Comparison of ENCODE assay signal across 11 cellular contexts in the genomic region with DNA sequence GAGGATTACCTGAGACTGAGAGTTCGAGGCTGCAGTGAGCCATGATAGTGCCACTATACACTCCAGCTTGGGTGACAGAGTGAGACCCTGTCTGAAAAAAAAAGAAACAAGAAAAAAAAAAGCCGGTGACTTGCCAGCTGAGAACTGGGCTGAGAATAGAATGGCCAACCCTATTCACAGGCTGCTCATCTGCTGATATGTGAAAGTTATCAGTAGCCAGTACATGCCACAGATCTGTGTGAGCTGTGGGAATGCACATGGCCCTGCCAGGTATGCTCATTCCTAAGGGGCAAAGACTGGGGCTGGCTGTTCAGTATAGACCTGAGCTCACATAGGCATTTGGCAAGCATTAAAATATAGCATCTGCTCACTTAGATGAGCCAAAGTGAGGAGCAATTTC. TPM values are rescaled to one million over a fixed set of nuclear protein-coding genes. Genes with fewer than 3 reads are reported as not detected.
DNase-seq lines count a peak whose midpoint lies in the region; TF ChIP-seq lines count a peak whose summit lies in the region.
"Had no signal": no experiment of that assay in that cellular context is flagged by ENCODE, and none has a peak within 500 bp of the region (broad histone marks: within the 10 kb centered on the region; RNA-seq: fewer than 3 reads in every experiment).

No MANE protein-coding gene starts in this region.

- intact Hi-C loops in activated CD4-positive, alpha-beta T cell treated with anti-CD3 and anti-CD28 coated beads, Interleukin-2, amount 10 ng/mL, durations not matched to agents 24 days and 14 days (cut with micrococcal nuclease) = no loop called here

- DNase-seq in activated CD4-positive, alpha-beta T cell treated with anti-CD3 and anti-CD28 coated beads, Interleukin-2, amount 10 ng/mL, durations not matched to agents 24 days and 14 days = peak; percentile 40
- no peak for DNase-seq in activated CD4-positive, alpha-beta T cell treated with anti-CD3 and anti-CD28 coated beads for 48 hours
- no peak for DNase-seq in RWPE1 (ENCODE audit: low spot score)
- DNase-seq in endothelial cell (ENCODE audit: low spot score) = no peak
- DNase-seq in GM20000 (ENCODE audit: low spot score) = no peak
- no peak for DNase-seq in SK-N-DZ (ENCODE audit: low spot score)
- DNase-seq: Calu3; CD8-positive, alpha-beta T cell; GM23248 had no signal

- H3K4me1 Mint-ChIP-seq in activated CD4-positive, alpha-beta T cell treated with anti-CD3 and anti-CD28 coated beads, Interleukin-2, amount 10 ng/mL, durations not matched to agents 24 days and 14 days = no peaks in the 10 kb centered on the region
- H3K4me1 Mint-ChIP-seq in endothelial cell (ENCODE audit: unreplicated experiment) = peaks cover 11% of the 10 kb centered on the region
- H3K4me1 Mint-ChIP-seq: B cell had no signal

- no peak for TF ChIP-seq CTCF in RWPE1 (conservative IDR thresholded peaks at IDR 0.05; ENCODE audit: low read depth)
- TF ChIP-seq CTCF in endothelial cell (IDR thresholded peaks at IDR 0.05; ENCODE audit: unreplicated experiment) = no peak
- no peak for TF ChIP-seq CTCF in GM20000 (IDR thresholded peaks at IDR 0.05; ENCODE audit: extremely low read depth, missing control alignments)

- no peak overlapping the region for H3K4me3 Mint-ChIP-seq in activated CD4-positive, alpha-beta T cell treated with anti-CD3 and anti-CD28 coated beads, Interleukin-2, amount 10 ng/mL, durations not matched to agents 24 days and 14 days
- peak overlapping the region; percentile 11 for H3K4me3 Mint-ChIP-seq in endothelial cell (ENCODE audit: unreplicated experiment)
- H3K4me3 Mint-ChIP-seq: B cell; CD8-positive, alpha-beta T cell had no signal

- CTCF ChIA-PET in RWPE1 (lab: Yijun Ruan, JAX) = no interaction called here

- H3K36me3 Mint-ChIP-seq in activated CD4-positive, alpha-beta T cell treated with anti-CD3 and anti-CD28 coated beads, Interleukin-2, amount 10 ng/mL, durations not matched to agents 24 days and 14 days (ENCODE audit: low read depth) = no peaks in the 10 kb centered on the region
- peaks cover 24% of the 10 kb centered on the region for H3K36me3 Mint-ChIP-seq in endothelial cell (ENCODE audit: low read depth, unreplicated experiment)
- H3K36me3 Mint-ChIP-seq: CD8-positive, alpha-beta T cell had no signal

- POLR2A ChIA-PET in RWPE1 (lab: Yijun Ruan, JAX; ENCODE audit: low non-redundant PET) = no interaction called here

- peak overlapping the region; percentile 99 for H3K27ac ChIP-seq in RWPE1
- H3K27ac ChIP-seq: BLaER1 treated with 17β-estradiol and CSF1 and Interleukin-3, amounts not matched to agents 10 nM and 100 nM; GM23248 had no signal

- no peaks in the 10 kb centered on the region for H3K9me3 Mint-ChIP-seq in activated CD4-positive, alpha-beta T cell treated with anti-CD3 and anti-CD28 coated beads, Interleukin-2, amount 10 ng/mL, durations not matched to agents 24 days and 14 days
- no peaks in the 10 kb centered on the region for H3K9me3 Mint-ChIP-seq in endothelial cell (ENCODE audit: unreplicated experiment)
- H3K9me3 Mint-ChIP-seq: CD8-positive, alpha-beta T cell had no signal

- no peak overlapping the region for H3K27ac Mint-ChIP-seq in activated CD4-positive, alpha-beta T cell treated with anti-CD3 and anti-CD28 coated beads, Interleukin-2, amount 10 ng/mL, durations not matched to agents 24 days and 14 days
- no peak overlapping the region for H3K27ac Mint-ChIP-seq in endothelial cell (ENCODE audit: unreplicated experiment)
- H3K27ac Mint-ChIP-seq: B cell; CD8-positive, alpha-beta T cell had no signal

- no peaks in the 10 kb centered on the region for H3K27me3 Mint-ChIP-seq in activated CD4-positive, alpha-beta T cell treated with anti-CD3 and anti-CD28 coated beads, Interleukin-2, amount 10 ng/mL, durations not matched to agents 24 days and 14 days
- peaks cover 15% of the 10 kb centered on the region for H3K27me3 Mint-ChIP-seq in endothelial cell (ENCODE audit: unreplicated experiment)
- H3K27me3 Mint-ChIP-seq: B cell had no signal

RNA-seq across cellular contexts. Expression of gene IL20RB, which starts 30.9 kb away (rescaled TPM):
- total RNA-seq in activated CD4-positive, alpha-beta T cell treated with anti-CD3 and anti-CD28 coated beads, Interleukin-2, amount 10 ng/mL, durations not matched to agents 24 days and 14 days = 1.5 and 1.8 TPM in 2 replicates
- total RNA-seq in endothelial cell (ENCODE audit: unreplicated experiment) = 2.9 TPM
- polyA plus RNA-seq in SK-N-DZ (2014; cell fraction: cytosol; rRNA removed) = 0.46 and 0.69 TPM in 2 replicates
- 0.30 and 1.7 TPM in 2 replicates for polyA plus RNA-seq in SK-N-DZ (2014; cell fraction: nucleus; rRNA removed)
